In the genomic region with DNA sequence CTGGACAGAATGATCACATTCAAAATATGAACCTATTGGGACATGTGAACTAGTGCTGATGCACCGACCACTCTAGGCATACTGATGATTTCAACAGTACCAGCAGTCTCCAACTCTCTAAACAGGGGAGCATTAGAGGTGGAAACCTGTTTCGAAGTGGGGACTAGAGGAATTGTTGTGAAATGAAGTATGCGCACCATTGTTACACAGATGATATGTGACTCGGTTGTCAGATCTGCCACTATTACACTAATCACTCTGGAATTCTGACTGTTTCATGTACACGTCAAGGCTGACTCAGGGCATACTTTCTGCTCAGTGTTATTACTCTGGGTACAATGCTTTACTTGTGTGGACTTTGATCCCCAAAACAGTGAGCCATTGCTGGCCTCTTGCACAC, we compare ENCODE assay signal across 17 cellular contexts.
DNase-seq lines count a peak whose midpoint lies in the region; ATAC-seq and TF ChIP-seq lines count a peak whose summit lies in the region.
"Had no signal": no experiment of that assay in that cellular context is flagged by ENCODE, and none has a peak within 500 bp of the region (broad histone marks: within the 10 kb centered on the region; RNA-seq: fewer than 3 reads in every experiment).

No MANE protein-coding gene starts in this region.

- H3K9me3 ChIP-seq in PC-9 (ENCODE audit: insufficient read depth, low read depth) = no peaks in the 10 kb centered on the region
- H3K9me3 ChIP-seq in colonic mucosa = no peaks in the 10 kb centered on the region

- H3K9ac ChIP-seq in colonic mucosa (ENCODE audit: low read depth in 2 of 2, low read length in 2 of 2) = no peak overlapping the region

- no peaks in the 10 kb centered on the region for H3K79me2 ChIP-seq in PC-9 (ENCODE audit: low read depth)

- no peaks in the 10 kb centered on the region for H3K27me3 ChIP-seq in PC-9 (ENCODE audit: insufficient read depth, low read depth)
- H3K27me3 ChIP-seq in colonic mucosa = no peaks in the 10 kb centered on the region
- H3K27me3 ChIP-seq: SJCRH30 had no signal

- H3K9me3 Mint-ChIP-seq in nephron = no peaks in the 10 kb centered on the region
- peaks cover under 1% of the 10 kb centered on the region for H3K9me3 Mint-ChIP-seq in activated T-cell treated with anti-CD3 and anti-CD28 coated beads, Interleukin-2, amount 50 U/mL, for 4 hours
- H3K9me3 Mint-ChIP-seq: effector memory CD8-positive, alpha-beta T cell; GM23338 had no signal

- BruUV-seq in PC-9 (replicated peaks; lab: Mats Ljungman, UMichigan) = no TSS peak

- TF ChIP-seq CTCF in PC-9 (conservative IDR thresholded peaks at IDR 0.05) (no peak), epithelial cell of esophagus (IDR thresholded peaks at IDR 0.05; ENCODE audit: insufficient read depth, low read depth, low read length, missing control alignments) (no peak), nephron (IDR thresholded peaks at IDR 0.05; ENCODE audit: unreplicated experiment in 3 of 3) (no peak), colonic mucosa (IDR thresholded peaks at IDR 0.05) (no peak)

- no peaks in the 10 kb centered on the region for H4K20me1 ChIP-seq in PC-9 (ENCODE audit: insufficient read depth)

- POLR2A ChIA-PET in PC-9 (lab: Charles Lee; ENCODE audit: unreplicated experiment) = no interaction called here

- H3K36me3 ChIP-seq in PC-9 (ENCODE audit: low read depth) (no peaks in the 10 kb centered on the region), colonic mucosa (no peaks in the 10 kb centered on the region)
- H3K36me3 ChIP-seq: SJCRH30, WERI-Rb-1 had no signal

- no peaks in the 10 kb centered on the region for H3K36me3 Mint-ChIP-seq in nephron (ENCODE audit: low read depth)
- no peaks in the 10 kb centered on the region for H3K36me3 Mint-ChIP-seq in activated T-cell treated with anti-CD3 and anti-CD28 coated beads, Interleukin-2, amount 50 U/mL, for 4 hours (ENCODE audit: insufficient read depth)
- H3K36me3 Mint-ChIP-seq: IgD-negative memory B cell, mesothelial cell of epicardium had no signal

- no peak overlapping the region for H3K4me3 Mint-ChIP-seq in nephron
- H3K4me3 Mint-ChIP-seq in activated T-cell treated with anti-CD3 and anti-CD28 coated beads, Interleukin-2, amount 50 U/mL, for 4 hours = no peak overlapping the region
- H3K4me3 Mint-ChIP-seq: effector memory CD8-positive, alpha-beta T cell; GM23338; IgD-negative memory B cell; mesothelial cell of epicardium had no signal

- no peak overlapping the region for H3K4me2 ChIP-seq in PC-9
- H3K4me2 ChIP-seq: GM23338 had no signal

- 0 out of 2 replicates have a peak, but pooled peaks cover 4% of the 10 kb centered on the region for H3K9me2 ChIP-seq in PC-9 (ENCODE audit: insufficient read depth)

- DNase-seq in EL (peak; percentile 81), PC-9 (peak; percentile 24 to 57), epithelial cell of esophagus (ENCODE audit: low read depth) (peak; percentile 90), ecto neural progenitor cell (ENCODE audit: low spot score) (no peak), colonic mucosa (no peak)
- DNase-seq in activated T-cell treated with anti-CD3 and anti-CD28 coated beads, Interleukin-2, amount 50 U/mL, for 4 hours = no peak
- DNase-seq: amygdala; effector memory CD8-positive, alpha-beta T cell; NCI-H1436; NCI-H524 treated with DMSO at 0.1 percent for 48 hours; SJCRH30; WERI-Rb-1 had no signal

- CTCF ChIA-PET in PC-9 (lab: Charles Lee) = no interaction called here

- H3K4me1 ChIP-seq in PC-9 (replicated peaks; ENCODE audit: insufficient read depth) (no peaks in the 10 kb centered on the region), colonic mucosa (peaks cover 4% of the 10 kb centered on the region)

- no peak overlapping the region for H3K27ac ChIP-seq in PC-9
- H3K27ac ChIP-seq in colonic mucosa = no peak overlapping the region
- H3K27ac ChIP-seq: SJCRH30, WERI-Rb-1 had no signal

- no peak overlapping the region for H2AFZ ChIP-seq in PC-9
- H2AFZ ChIP-seq: GM23338 had no signal

- intact Hi-C loops in PC-9 (cut with micrococcal nuclease; ENCODE audit: unreplicated experiment) (no loop called here), colonic mucosa (cut with DNase I) (no loop called here)

- ATAC-seq in activated T-cell treated with anti-CD3 and anti-CD28 coated beads, Interleukin-2, amount 50 U/mL, for 4 hours = no peak
- ATAC-seq in GM19035 (IDR thresholded peaks at IDR 0.05; ENCODE audit: unreplicated experiment) = no peak
- ATAC-seq: effector memory CD8-positive, alpha-beta T cell; GM23338 had no signal

- H3K4me1 Mint-ChIP-seq in nephron = peaks cover 19% of the 10 kb centered on the region
- no peaks in the 10 kb centered on the region for H3K4me1 Mint-ChIP-seq in activated T-cell treated with anti-CD3 and anti-CD28 coated beads, Interleukin-2, amount 50 U/mL, for 4 hours (ENCODE audit: low read depth)
- H3K4me1 Mint-ChIP-seq: GM23338 had no signal

- H3K27me3 Mint-ChIP-seq in nephron (ENCODE audit: low read depth) = peaks cover 5% of the 10 kb centered on the region
- no peaks in the 10 kb centered on the region for H3K27me3 Mint-ChIP-seq in activated T-cell treated with anti-CD3 and anti-CD28 coated beads, Interleukin-2, amount 50 U/mL, for 4 hours (ENCODE audit: low read depth)
- H3K27me3 Mint-ChIP-seq: effector memory CD8-positive, alpha-beta T cell had no signal

- H3F3A ChIP-seq in PC-9 (ENCODE audit: insufficient read depth, low read depth) = no peaks in the 10 kb centered on the region

- H3K27ac Mint-ChIP-seq in nephron = peak overlapping the region in 2 of 3 experiments; percentile 29 to 35
- H3K27ac Mint-ChIP-seq: effector memory CD8-positive, alpha-beta T cell; GM23338; IgD-negative memory B cell; mesothelial cell of epicardium had no signal

- H3K4me3 ChIP-seq in PC-9 = no peak overlapping the region
- H3K4me3 ChIP-seq in epithelial cell of esophagus (ENCODE audit: low read length) = no peak overlapping the region
- no peak overlapping the region for H3K4me3 ChIP-seq in colonic mucosa
- H3K4me3 ChIP-seq: GM23338, SJCRH30 had no signal

Comparison
In these comparisons a context has a peak if more than half of its experiments do, and no peak if none do; other contexts are left out.
1. DNase-seq: peak in EL (single experiment), PC-9 (2 of 2) and epithelial cell of esophagus (single experiment); none in ecto neural progenitor cell (single experiment), activated T-cell treated with anti-CD3 and anti-CD28 coated beads, Interleukin-2, amount 50 U/mL, for 4 hours (single experiment) and colonic mucosa (single experiment).